ENCODE assay signal across 17 cellular contexts in the genomic region with DNA sequence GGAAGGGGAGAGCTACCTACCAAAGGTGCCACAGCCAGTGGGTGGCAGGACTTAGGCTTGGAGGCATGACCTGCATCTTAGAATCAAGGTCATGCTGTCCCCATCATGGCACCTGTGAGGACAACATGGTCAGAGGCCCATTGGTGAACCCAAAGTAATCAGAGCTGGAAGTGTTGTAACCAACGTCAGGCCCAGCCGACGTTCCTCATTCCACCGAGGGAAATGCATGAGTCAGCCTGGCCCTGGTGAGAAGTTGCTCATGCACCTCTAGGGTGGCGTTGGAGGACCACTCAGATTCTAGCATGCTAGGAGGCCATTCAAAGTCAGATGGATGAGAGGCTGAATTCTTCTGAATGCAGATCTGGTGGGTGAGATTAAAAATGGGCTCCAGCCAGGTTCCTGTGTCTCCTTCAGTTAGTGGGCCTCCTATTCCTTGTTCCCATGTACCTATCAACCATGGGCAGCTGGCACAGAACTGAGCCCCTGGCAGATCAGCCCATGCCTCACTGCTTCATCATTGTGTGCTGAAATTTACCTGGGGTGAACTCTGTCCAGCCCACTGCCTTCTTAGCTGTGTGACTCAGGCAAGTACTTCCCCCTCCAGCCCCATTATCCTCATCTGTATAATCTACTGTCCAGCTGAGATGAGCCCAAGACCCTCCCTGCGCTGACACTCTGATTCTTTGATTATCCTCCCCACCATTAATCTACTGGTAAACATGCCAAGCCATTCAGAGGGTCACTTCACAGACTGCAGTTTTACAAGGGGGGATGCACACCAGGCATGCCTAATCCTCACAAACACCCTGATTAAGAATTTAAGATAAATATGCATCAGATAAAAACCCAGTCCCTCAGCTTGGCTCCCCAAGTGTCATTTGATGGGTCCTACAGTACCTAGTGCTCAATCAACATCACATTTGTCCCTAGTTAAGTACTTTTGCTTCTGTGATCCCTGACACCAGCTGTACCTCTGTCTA. TPM values are rescaled to one million over a fixed set of nuclear protein-coding genes. Genes with fewer than 3 reads are reported as not detected.
DNase-seq lines count a peak whose midpoint lies in the region; ATAC-seq and TF ChIP-seq lines count a peak whose summit lies in the region.
"Had no signal": no experiment of that assay in that cellular context is flagged by ENCODE, and none has a peak within 500 bp of the region (broad histone marks: within the 10 kb centered on the region; RNA-seq: fewer than 3 reads in every experiment).

No MANE protein-coding gene starts in this region.

- H3K9me3 ChIP-seq in GM23248 (ENCODE audit: low read depth) (no peaks in the 10 kb centered on the region), mesenchymal stem cell (ENCODE audit: control insufficient read depth, low read length) (no peaks in the 10 kb centered on the region), esophagus muscularis mucosa (no peaks in the 10 kb centered on the region), thyroid gland (no peaks in the 10 kb centered on the region)
- H3K9me3 ChIP-seq: adrenal gland, SK-N-SH had no signal

- no peak overlapping the region for H3K18ac ChIP-seq in mesenchymal stem cell (ENCODE audit: low read depth in 1 of 2, low read length in 2 of 2)

- H3K4me1 ChIP-seq in GM23248 (ENCODE audit: insufficient read depth) (peaks cover 26% of the 10 kb centered on the region), mesenchymal stem cell (ENCODE audit: control insufficient read depth, insufficient read depth, low read depth, low read length) (peaks cover 29% of the 10 kb centered on the region), esophagus muscularis mucosa (peaks cover 0 to 21% (median 16%) of the 10 kb centered on the region in 4 donors), thyroid gland (peaks cover 17 to 46% of the 10 kb centered on the region in 2 donors)
- H3K4me1 ChIP-seq: adrenal gland had no signal

- 57 to 65% methylated on average over 6 of the region's 6 CpGs for WGBS in GM23248 (ENCODE audit: low coverage in 1 of 2, low lambda C conversion rate in 2 of 2, missing lambda C conversion rate in 2 of 2), 2 experiments
- 65% methylated on average over 6 of the region's 6 CpGs for WGBS in mesenchymal stem cell
- 79% methylated on average over 6 of the region's 6 CpGs for WGBS in esophagus muscularis mucosa
- WGBS in thyroid gland, 2 donors: 81 to 95% methylated on average over 6 of the region's 6 CpGs

- H2AFZ ChIP-seq in GM23248 (no peak overlapping the region), mesenchymal stem cell (ENCODE audit: low read depth, low read length) (no peak overlapping the region)

- no peaks in the 10 kb centered on the region for H3K36me3 ChIP-seq in GM23248 (ENCODE audit: low read depth)
- H3K36me3 ChIP-seq in brain microvascular endothelial cell (replicated peaks): no peaks in the 10 kb centered on the region
- no peaks in the 10 kb centered on the region for H3K36me3 ChIP-seq in mesenchymal stem cell (ENCODE audit: control insufficient read depth in 1 of 2, insufficient read depth in 2 of 2, low read depth in 1 of 2, low read length in 2 of 2)
- H3K36me3 ChIP-seq in esophagus muscularis mucosa: no peaks in the 10 kb centered on the region
- no peaks in the 10 kb centered on the region for H3K36me3 ChIP-seq in thyroid gland
- H3K36me3 ChIP-seq: adrenal gland had no signal

- TF ChIP-seq EP300 in esophagus muscularis mucosa (IDR thresholded peaks at IDR 0.05): no peak

- H3K9ac ChIP-seq in GM23248 (no peak overlapping the region), mesenchymal stem cell (ENCODE audit: low read length) (no peak overlapping the region)
- H3K9ac ChIP-seq: SK-N-SH had no signal

- H3K23ac ChIP-seq in mesenchymal stem cell (ENCODE audit: low read length in 2 of 2): no peak overlapping the region

- H3K4ac ChIP-seq in mesenchymal stem cell (ENCODE audit: low read depth in 1 of 2, low read length in 2 of 2): no peak overlapping the region

- H3K14ac ChIP-seq in mesenchymal stem cell (ENCODE audit: low read length in 2 of 2): no peak overlapping the region

- H2BK5ac ChIP-seq in mesenchymal stem cell (ENCODE audit: low read depth, low read length, poor library complexity, severe bottlenecking): no peak overlapping the region

- TF ChIP-seq CTCF in brain microvascular endothelial cell (IDR thresholded peaks at IDR 0.05; ENCODE audit: low read depth, low read length, missing control alignments): no peak
- no peak for TF ChIP-seq CTCF in esophagus muscularis mucosa (IDR thresholded peaks at IDR 0.05)
- no peak for TF ChIP-seq CTCF in thyroid gland (IDR thresholded peaks at IDR 0.05)

- DNase-seq in GM23248: peak; percentile 82
- DNase-seq in NCI-H2227 treated with DMSO at 0.1 percent for 48 hours (lab: John Stamatoyannopoulos, UW): peak; percentile 6
- peak; percentile 67 for DNase-seq in brain microvascular endothelial cell
- DNase-seq in mesenchymal stem cell: peak; percentile 12
- no peak for DNase-seq in esophagus muscularis mucosa (ENCODE audit: extremely low spot score)
- no peak for DNase-seq in DMS153 treated with DMSO at 0.1 percent for 48 hours (lab: John Stamatoyannopoulos, UW; ENCODE audit: unreplicated experiment)
- no peak for DNase-seq in thyroid gland
- DNase-seq: activated CD4-positive, CD25-positive, alpha-beta regulatory T cell treated with anti-CD3 and anti-CD28 coated beads, Interleukin-2, amount 50 U/mL, for 72 hours; activated T-cell treated with anti-CD3 and anti-CD28 coated beads, Interleukin-2, amount 50 U/mL, for 4 hours; C1 segment of cervical spinal cord; head of caudate nucleus; left ventricle myocardium superior; NCI-H1694; SK-N-SH had no signal

- H3K27ac ChIP-seq in GM23248: no peak overlapping the region
- H3K27ac ChIP-seq in brain microvascular endothelial cell: no peak overlapping the region
- no peak overlapping the region for H3K27ac ChIP-seq in mesenchymal stem cell (ENCODE audit: low read length, poor library complexity, severe bottlenecking)
- no peak overlapping the region for H3K27ac ChIP-seq in esophagus muscularis mucosa (replicated peaks in 1 of 4)
- no peak overlapping the region for H3K27ac ChIP-seq in thyroid gland
- H3K27ac ChIP-seq: adrenal gland had no signal

- no peak overlapping the region for H2BK15ac ChIP-seq in mesenchymal stem cell (ENCODE audit: low read depth, poor library complexity, severe bottlenecking)

- H3K4me3 ChIP-seq in GM23248 (no peak overlapping the region), brain microvascular endothelial cell (ENCODE audit: low read depth, low read length) (no peak overlapping the region), mesenchymal stem cell (ENCODE audit: insufficient read depth in 1 of 2, low read depth in 1 of 2, low read length in 2 of 2) (no peak overlapping the region), esophagus muscularis mucosa (no peak overlapping the region), thyroid gland (replicated peaks in 1 of 3) (no peak overlapping the region)
- H3K4me3 ChIP-seq: adrenal gland had no signal

- H3K4me2 ChIP-seq in GM23248 (ENCODE audit: unreplicated experiment): no peak overlapping the region
- H3K4me2 ChIP-seq in mesenchymal stem cell (ENCODE audit: low read length, poor library complexity, severe bottlenecking): no peak overlapping the region
- H3K4me2 ChIP-seq: SK-N-SH had no signal

- intact Hi-C loops in esophagus muscularis mucosa (cut with DNase I) (loop anchor here (10.0 kb wide), 1 partner anchor 384 kb away; no protein-coding TSS in a partner anchor), thyroid gland (cut with DNase I) (no loop called here)

- H2BK12ac ChIP-seq in mesenchymal stem cell (ENCODE audit: low read length in 2 of 2): no peak overlapping the region

- no peaks in the 10 kb centered on the region for H3K9me2 ChIP-seq in GM23248 (ENCODE audit: insufficient read depth)
- H3K9me2 ChIP-seq: SK-N-SH had no signal

- peaks cover 11% of the 10 kb centered on the region for H3F3A ChIP-seq in GM23248 (ENCODE audit: insufficient read depth)

- TF ChIP-seq POLR2A in esophagus muscularis mucosa (IDR thresholded peaks at IDR 0.05; ENCODE audit: low read depth) (no peak), thyroid gland (IDR thresholded peaks at IDR 0.05) (no peak)

- ATAC-seq in GM21737 (IDR thresholded peaks at IDR 0.05; ENCODE audit: unreplicated experiment): no peak
- ATAC-seq: left ventricle myocardium superior had no signal

- H3K79me1 ChIP-seq in mesenchymal stem cell (replicated peaks; ENCODE audit: low read length, poor library complexity, severe bottlenecking): no peaks in the 10 kb centered on the region

- H4K20me1 ChIP-seq in GM23248 (ENCODE audit: insufficient read depth): no peaks in the 10 kb centered on the region

- H4K91ac ChIP-seq in mesenchymal stem cell (ENCODE audit: low read length): no peak overlapping the region

- no peaks in the 10 kb centered on the region for H3K79me2 ChIP-seq in GM23248 (ENCODE audit: insufficient read depth)

- no peak overlapping the region for H2BK120ac ChIP-seq in mesenchymal stem cell (ENCODE audit: low read depth, low read length)

- H2AK5ac ChIP-seq in mesenchymal stem cell (ENCODE audit: low read length, severe bottlenecking): peak overlapping the region; percentile 26

- H3K27me3 ChIP-seq in GM23248 (replicated peaks; ENCODE audit: insufficient read depth) (no peaks in the 10 kb centered on the region), brain microvascular endothelial cell (replicated peaks) (peaks cover under 1% of the 10 kb centered on the region), mesenchymal stem cell (ENCODE audit: control insufficient read depth in 1 of 2, insufficient read depth in 1 of 2, low read length in 2 of 2) (peaks cover 0 to 4% of the 10 kb centered on the region in 2 experiments), esophagus muscularis mucosa (no peaks in the 10 kb centered on the region), thyroid gland (no peaks in the 10 kb centered on the region)
- H3K27me3 ChIP-seq: adrenal gland had no signal

- in situ Hi-C loops in GM23248 (cut with MboI) (no loop called here), brain microvascular endothelial cell (cut with HindIII; ENCODE audit: low pct_ligation_motif_present, low sequenced_read_pairs) (no loop called here)

- H4K8ac ChIP-seq in mesenchymal stem cell (ENCODE audit: low read length): no peak overlapping the region

RNA-seq across cellular contexts. Expression of a gene that starts 14.0 kb away (rescaled TPM):
- 0.13 and 0.43 TPM in 2 replicates for total RNA-seq in GM23248 (2014; rRNA removed; shearing (Covaris generic))
- 0.18 TPM in 1 of 2 replicates, not detected in the other for polyA plus RNA-seq in GM23248 (2016; fragmentation: Nextera tagmentation; extraction: Ambion mirVana)
- not detected for polyA plus RNA-seq in mesenchymal stem cell (2013, experiment 1 of 2)
- not detected for polyA plus RNA-seq in mesenchymal stem cell (2013, experiment 2 of 2)
- total RNA-seq in esophagus muscularis mucosa (under 1 TPM in 2 of 4 donors, not detected in 2; 0.17 to 0.42 TPM), thyroid gland (1 to 10 TPM in 2 of 4 donors, under 1 TPM in 1, not detected in 1; 0.78 to 2.1 (median 2.1) TPM)
- total RNA-seq: activated T-cell treated with anti-CD3 and anti-CD28 coated beads, Interleukin-2, amount 50 U/mL, for 4 hours; left ventricle myocardium superior had no signal
- polyA plus RNA-seq: neural cell had no signal

Comparison
In these comparisons a context has a peak if more than half of its experiments do, and no peak if none do; other contexts are left out.
1. DNase-seq: peak in GM23248 (single experiment), NCI-H2227 treated with DMSO at 0.1 percent for 48 hours (single experiment), brain microvascular endothelial cell (single experiment) and mesenchymal stem cell (single experiment); none in esophagus muscularis mucosa (single experiment), DMS153 treated with DMSO at 0.1 percent for 48 hours (single experiment) and thyroid gland (0 of 2).